18 cellular contexts compared by ENCODE assay signal in genomic region chr4:77713884-77714283, GRCh38.
A peak's percentile ranks its signal among the peaks of the same experiment; 100 is the strongest.
DNase-seq lines count a peak whose midpoint lies in the region; ATAC-seq, FAIRE-seq and TF ChIP-seq lines count a peak whose summit lies in the region.
"Had no signal": no experiment of that assay in that cellular context is flagged by ENCODE, and none has a peak within 500 bp of the region (broad histone marks: within the 10 kb centered on the region; RNA-seq: fewer than 3 reads in every experiment).

No MANE protein-coding gene starts in this region.

- intact Hi-C loops in pancreas (cut with DNase I) = no loop called here

- WGBS in pancreas, 2 donors = 9 to 31% methylated on average over 1 of the region's 1 CpG

- H3K27ac Mint-ChIP-seq in stimulated activated naive CD8-positive, alpha-beta T cell treated with anti-CD3 and anti-CD28 coated beads, Interleukin-15, Interleukin-2, amounts not matched to agents 100 ng/mL and 50 ng/mL, for 24 hours = peak overlapping the region; percentile 18
- H3K27ac Mint-ChIP-seq in activated naive CD8-positive, alpha-beta T cell treated with anti-CD3 and anti-CD28 coated beads, Interleukin-2, amount 50 U/mL, for 24 hours = peak overlapping the region; percentile 71

- peaks cover 44% of the 10 kb centered on the region for H3K4me1 Mint-ChIP-seq in stimulated activated naive CD8-positive, alpha-beta T cell treated with anti-CD3 and anti-CD28 coated beads, Interleukin-15, Interleukin-2, amounts not matched to agents 100 ng/mL and 50 ng/mL, for 24 hours (ENCODE audit: low read depth)
- peaks cover 44% of the 10 kb centered on the region for H3K4me1 Mint-ChIP-seq in activated naive CD8-positive, alpha-beta T cell treated with anti-CD3 and anti-CD28 coated beads, Interleukin-2, amount 50 U/mL, for 24 hours

- peak overlapping the region in 2 of 4 donors; percentile 37 to 56 for H3K27ac ChIP-seq in pancreas
- H3K27ac ChIP-seq: GM23248, HL-60 had no signal

- no peaks in the 10 kb centered on the region for H3K36me3 ChIP-seq in pancreas
- H3K36me3 ChIP-seq: BE2C, HAP-1 had no signal

- TF ChIP-seq CTCF in pancreas (IDR thresholded peaks at IDR 0.05) = no peak

- no peak for ATAC-seq in stimulated activated naive CD8-positive, alpha-beta T cell treated with anti-CD3 and anti-CD28 coated beads, Interleukin-15, Interleukin-2, amounts not matched to agents 100 U/mL and 50 U/mL, for 24 hours
- ATAC-seq in activated naive CD8-positive, alpha-beta T cell treated with anti-CD3 and anti-CD28 coated beads, Interleukin-2, amount 50 U/mL, for 24 hours = no peak
- ATAC-seq in pancreas (peak; percentile 43 to 75 (median 70)), GM18907 (IDR thresholded peaks at IDR 0.05; ENCODE audit: unreplicated experiment) (no peak)

- H3K27me3 ChIP-seq in pancreas = no peaks in the 10 kb centered on the region
- H3K27me3 ChIP-seq: BE2C had no signal

- FAIRE-seq in pancreas (lab: Jason Lieb, UNC) (no peak), RCC 7860 (lab: Jason Lieb, UNC) (no peak)
- FAIRE-seq: A204.1, D721Med, G401.6, GM12891 had no signal

- no peaks in the 10 kb centered on the region for H3K9me3 ChIP-seq in pancreas
- H3K9me3 ChIP-seq: BE2C, Caco-2, HAP-1 had no signal

- peaks cover 6 to 18% (median 13%) of the 10 kb centered on the region in 3 donors for H3K4me1 ChIP-seq in pancreas
- H3K4me1 ChIP-seq: BE2C, Caco-2 had no signal

- no peak overlapping the region for H3K4me3 ChIP-seq in pancreas
- H3K4me3 ChIP-seq: GM23248, HAP-1 had no signal

- no peak for DNase-seq in stimulated activated naive CD8-positive, alpha-beta T cell treated with anti-CD3 and anti-CD28 coated beads, Interleukin-15, Interleukin-2, amounts not matched to agents 100 U/mL and 50 U/mL, for 24 hours
- no peak for DNase-seq in activated naive CD8-positive, alpha-beta T cell treated with anti-CD3 and anti-CD28 coated beads, Interleukin-2, amount 50 U/mL, for 24 hours
- no peak for DNase-seq in pancreas
- DNase-seq in RCC 7860 (ENCODE audit: low spot score) = no peak
- DNase-seq: ACHN; BE2C; C1 segment of cervical spinal cord; Caco-2; CD4-positive, CD25-positive, alpha-beta regulatory T cell; GM23248 had no signal

- H3K36me3 Mint-ChIP-seq in stimulated activated naive CD8-positive, alpha-beta T cell treated with anti-CD3 and anti-CD28 coated beads, Interleukin-15, Interleukin-2, amounts not matched to agents 100 ng/mL and 50 ng/mL, for 24 hours (ENCODE audit: low read depth) = peaks cover 47% of the 10 kb centered on the region
- peaks cover 37% of the 10 kb centered on the region for H3K36me3 Mint-ChIP-seq in activated naive CD8-positive, alpha-beta T cell treated with anti-CD3 and anti-CD28 coated beads, Interleukin-2, amount 50 U/mL, for 24 hours (ENCODE audit: low read depth)

- no peaks in the 10 kb centered on the region for H3K9me3 Mint-ChIP-seq in stimulated activated naive CD8-positive, alpha-beta T cell treated with anti-CD3 and anti-CD28 coated beads, Interleukin-15, Interleukin-2, amounts not matched to agents 100 ng/mL and 50 ng/mL, for 24 hours
- H3K9me3 Mint-ChIP-seq in activated naive CD8-positive, alpha-beta T cell treated with anti-CD3 and anti-CD28 coated beads, Interleukin-2, amount 50 U/mL, for 24 hours = no peaks in the 10 kb centered on the region

- H3K27me3 Mint-ChIP-seq in stimulated activated naive CD8-positive, alpha-beta T cell treated with anti-CD3 and anti-CD28 coated beads, Interleukin-15, Interleukin-2, amounts not matched to agents 100 ng/mL and 50 ng/mL, for 24 hours = no peaks in the 10 kb centered on the region
- no peaks in the 10 kb centered on the region for H3K27me3 Mint-ChIP-seq in activated naive CD8-positive, alpha-beta T cell treated with anti-CD3 and anti-CD28 coated beads, Interleukin-2, amount 50 U/mL, for 24 hours
- H3K27me3 Mint-ChIP-seq: CD4-positive, CD25-positive, alpha-beta regulatory T cell had no signal

- H3K4me3 Mint-ChIP-seq in stimulated activated naive CD8-positive, alpha-beta T cell treated with anti-CD3 and anti-CD28 coated beads, Interleukin-15, Interleukin-2, amounts not matched to agents 100 ng/mL and 50 ng/mL, for 24 hours = no peak overlapping the region
- H3K4me3 Mint-ChIP-seq in activated naive CD8-positive, alpha-beta T cell treated with anti-CD3 and anti-CD28 coated beads, Interleukin-2, amount 50 U/mL, for 24 hours = no peak overlapping the region
- H3K4me3 Mint-ChIP-seq: CD4-positive, CD25-positive, alpha-beta regulatory T cell had no signal

Comparison
In these comparisons a context has a peak if more than half of its experiments do, and no peak if none do; other contexts are left out.
1. ATAC-seq: peak in pancreas (4 of 4); none in stimulated activated naive CD8-positive, alpha-beta T cell treated with anti-CD3 and anti-CD28 coated beads, Interleukin-15, Interleukin-2, amounts not matched to agents 100 U/mL and 50 U/mL, for 24 hours (single experiment), activated naive CD8-positive, alpha-beta T cell treated with anti-CD3 and anti-CD28 coated beads, Interleukin-2, amount 50 U/mL, for 24 hours (single experiment) and GM18907 (single experiment).